Comparison of ENCODE assay signal across 8 cellular contexts in the genomic region with DNA sequence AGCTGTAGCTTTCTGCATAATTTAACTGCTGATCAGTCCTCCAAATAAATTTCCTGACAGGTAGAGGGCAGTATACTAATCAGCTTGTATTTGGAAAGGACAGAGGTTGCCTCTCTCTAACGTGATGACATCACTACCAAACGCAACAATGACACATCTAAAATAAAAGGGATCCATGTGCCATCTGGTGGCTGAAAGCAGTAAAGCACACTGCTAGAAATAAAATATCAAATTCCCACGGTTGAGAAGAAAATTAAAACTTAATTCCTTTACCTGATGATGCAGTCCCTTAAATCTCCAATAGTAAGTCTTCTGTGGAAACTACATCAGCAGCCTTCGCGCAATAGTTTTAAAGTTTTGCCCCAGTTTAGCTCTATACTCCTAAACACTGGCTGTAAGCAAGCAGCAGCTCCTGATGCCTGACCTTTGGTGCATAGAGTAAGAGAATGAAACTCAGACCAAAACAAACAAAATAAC. TPM values are rescaled to one million over a fixed set of nuclear protein-coding genes. Genes with fewer than 3 reads are reported as not detected.
A peak's percentile ranks its signal among the peaks of the same experiment; 100 is the strongest.
DNase-seq lines count a peak whose midpoint lies in the region; ATAC-seq and TF ChIP-seq lines count a peak whose summit lies in the region.

No MANE protein-coding gene starts in this region.

- no peak overlapping the region for H3K4me3 ChIP-seq in BE2C (ENCODE audit: low read depth, low read length)
- no peak overlapping the region for H3K4me3 ChIP-seq in WI38 (ENCODE audit: low read depth, low read length)

- DNase-seq in BE2C (peak; percentile 70), NCI-H2196 treated with DMSO at 0.1 percent for 48 hours (lab: John Stamatoyannopoulos, UW; ENCODE audit: unreplicated experiment) (peak; percentile 80), kidney tubule cell (ENCODE audit: low spot score) (peak; percentile 94)
- peak; percentile 87 for DNase-seq in central memory CD4-positive, alpha-beta T cell
- DNase-seq in stimulated activated CD4-positive, alpha-beta T cell treated with anti-CD3 and anti-CD28 coated beads, Interleukin-1b, Interleukin-23, amount 100 ng/mL, for 48 hours = peak; percentile 55

- peaks cover 29% of the 10 kb centered on the region for H3K36me3 ChIP-seq in BE2C

- peaks cover 18% of the 10 kb centered on the region for H3K4me1 ChIP-seq in BE2C

- no peaks in the 10 kb centered on the region for H3K27me3 ChIP-seq in BE2C

- peak; percentile 98 for ATAC-seq in GM19035 (IDR thresholded peaks at IDR 0.05; ENCODE audit: unreplicated experiment)
- peak; percentile 95 for ATAC-seq in HG03280 (IDR thresholded peaks at IDR 0.05; ENCODE audit: unreplicated experiment)

- TF ChIP-seq CTCF in BE2C (IDR thresholded peaks at IDR 0.05; ENCODE audit: low read depth, low read length) = peak; percentile 97
- TF ChIP-seq CTCF in WI38 (IDR thresholded peaks at IDR 0.05; ENCODE audit: low read depth, low read length) = peak; percentile 64; the same call in 1 of the 2 replicates

- H3K9me3 ChIP-seq in BE2C = no peaks in the 10 kb centered on the region

RNA-seq across cellular contexts. Expression of a gene that starts 54.5 kb away (rescaled TPM):
- 55.0 TPM for polyA plus RNA-seq in BE2C (2012; ENCODE audit: insufficient read depth, insufficient read length, low read depth)
